8 cellular contexts compared by ENCODE assay signal in genomic region chr1:37553927-37554808, GRCh38. TPM values are rescaled to one million over a fixed set of nuclear protein-coding genes. Genes with fewer than 3 reads are reported as not detected.
A peak's percentile ranks its signal among the peaks of the same experiment; 100 is the strongest.
DNase-seq lines count a peak whose midpoint lies in the region; ATAC-seq, FAIRE-seq and TF ChIP-seq lines count a peak whose summit lies in the region.

SNIP1 (minus strand) TSS chr1:37554293; CDS start chr1:37554229, 64 bp downstream.

- DNase-seq in A549 (ENCODE audit: low read depth in 1 of 2, low spot score in 1 of 2) (peak; percentile 89 to 92), NCI-H446 treated with DMSO at 0.1 percent for 48 hours (lab: John Stamatoyannopoulos, UW) (peak; percentile 78)
- DNase-seq in activated CD4-positive, CD25-positive, alpha-beta regulatory T cell treated with anti-CD3 and anti-CD28 coated beads, Interleukin-2, amount 50 U/mL, for 16 hours (ENCODE audit: low read depth, low spot score) = peak; percentile 92
- peak; percentile 91 for DNase-seq in central memory CD4-positive, alpha-beta T cell
- DNase-seq in stimulated activated CD4-positive, alpha-beta T cell treated with anti-CD3 and anti-CD28 coated beads, Interleukin-12 subunit alpha, Interleukin-12 subunit beta, amount 100 ng/mL, for 24 hours (ENCODE audit: low read depth in 2 of 2) = peak; percentile 84 to 87

- H3K4me2 ChIP-seq in A549 = peak within 1 kb of the TSS; percentile 94

- ATAC-seq in A549 = peak; percentile 84 to 94
- peak; percentile 70 for ATAC-seq in GM18873 (IDR thresholded peaks at IDR 0.05; ENCODE audit: low FRiP score, unreplicated experiment)
- ATAC-seq in HG03342 (IDR thresholded peaks at IDR 0.05; ENCODE audit: unreplicated experiment) = peak; percentile 91

- H3K9me3 ChIP-seq in A549 = 0 out of 3 replicates have a peak, but pooled peaks cover 7% of the 10 kb centered on the region

- TF ChIP-seq RAD21 in A549 (conservative IDR thresholded peaks at IDR 0.05 in 1 of 2, IDR thresholded peaks at IDR 0.05 in 1 of 2) = no peak

- CTCF ChIA-PET in A549 (lab: Yijun Ruan, JAX) = interaction anchor here (1.1 to 2.6 kb wide), 4 partner anchors 8 to 128 kb away, joined by 3 to 11 read pairs (median 4); partner anchors contain the start of gene MEAF6

- H3K4me3 ChIP-seq in A549 = peak within 1 kb of the TSS; percentile 100

- no peak for TF ChIP-seq CTCF in A549 (IDR thresholded peaks at IDR 0.05)

- no peak for FAIRE-seq in A549 (lab: Jason Lieb, UNC)
- peak; percentile 93 for FAIRE-seq in islet of Langerhans (lab: Jason Lieb, UNC)

- TF ChIP-seq POLR2A in A549 (IDR thresholded peaks at IDR 0.05; ENCODE audit: low read length) = peak; percentile 12; the same call in 1 of the 2 replicates

- TF ChIP-seq EP300 in A549 (IDR thresholded peaks at IDR 0.05) = no peak

- H3K4me1 ChIP-seq in A549 = peaks cover 16% of the 10 kb centered on the region; the same call in 2 of the 3 replicates

- WGBS in A549 (ENCODE audit: missing lambda C conversion rate) = 18% methylated on average over 36 of the region's 54 CpGs

- H3K27ac ChIP-seq in A549 = peak within 1 kb of the TSS; percentile 87 to 91

- POLR2A ChIA-PET in A549 (lab: Yijun Ruan, JAX) = interaction anchor here (0.5 to 1.0 kb wide), 3 partner anchors 39 to 302 kb away, joined by 3 to 4 read pairs (median 4); partner anchors contain the start of gene MEAF6

TF ChIP-seq in A549, 52 proteins besides CTCF, POLR2A, EP300 and RAD21:
- no peak for TF ChIP-seq MAFK (IDR thresholded peaks at IDR 0.05; ENCODE audit: partially characterized antibody)
- peak; percentile 63; the same call in 1 of the 2 replicates for TF ChIP-seq PHF8 (IDR thresholded peaks at IDR 0.05; ENCODE audit: borderline replicate concordance, low read depth)
- TF ChIP-seq E2F6 (IDR thresholded peaks at IDR 0.05; ENCODE audit: borderline replicate concordance, low read depth) = peak; percentile 61; the same call in 1 of the 2 replicates
- TF ChIP-seq BHLHE40 (IDR thresholded peaks at IDR 0.05; ENCODE audit: low read depth, low read length) = peak; percentile 56; the same call in 1 of the 2 replicates
- TF ChIP-seq, protein P1, sequence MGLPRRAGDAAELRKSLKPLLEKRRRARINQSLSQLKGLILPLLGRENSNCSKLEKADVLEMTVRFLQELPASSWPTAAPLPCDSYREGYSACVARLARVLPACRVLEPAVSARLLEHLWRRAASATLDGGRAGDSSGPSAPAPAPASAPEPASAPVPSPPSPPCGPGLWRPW (IDR thresholded peaks at IDR 0.05) = no peak
- TF ChIP-seq, protein P2, sequence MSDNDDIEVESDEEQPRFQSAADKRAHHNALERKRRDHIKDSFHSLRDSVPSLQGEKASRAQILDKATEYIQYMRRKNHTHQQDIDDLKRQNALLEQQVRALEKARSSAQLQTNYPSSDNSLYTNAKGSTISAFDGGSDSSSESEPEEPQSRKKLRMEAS (IDR thresholded peaks at IDR 0.05) = peak; percentile 73
- peak in 1 of 2 experiments; percentile 77; a peak in 3 of 5 replicates for TF ChIP-seq JUN (IDR thresholded peaks at IDR 0.05)
- TF ChIP-seq RCOR1 (IDR thresholded peaks at IDR 0.05; ENCODE audit: low read depth, low read length) = no peak
- TF ChIP-seq, protein P3, sequence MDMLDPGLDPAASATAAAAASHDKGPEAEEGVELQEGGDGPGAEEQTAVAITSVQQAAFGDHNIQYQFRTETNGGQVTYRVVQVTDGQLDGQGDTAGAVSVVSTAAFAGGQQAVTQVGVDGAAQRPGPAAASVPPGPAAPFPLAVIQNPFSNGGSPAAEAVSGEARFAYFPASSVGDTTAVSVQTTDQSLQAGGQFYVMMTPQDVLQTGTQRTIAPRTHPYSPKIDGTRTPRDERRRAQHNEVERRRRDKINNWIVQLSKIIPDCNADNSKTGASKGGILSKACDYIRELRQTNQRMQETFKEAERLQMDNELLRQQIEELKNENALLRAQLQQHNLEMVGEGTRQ (IDR thresholded peaks at IDR 0.05) = peak; percentile 85
- 0 out of 2 replicates have a peak, but pooled peaks have one; percentile 63 for TF ChIP-seq KDM5A (IDR thresholded peaks at IDR 0.05)
- no peak for TF ChIP-seq JUNB (IDR thresholded peaks at IDR 0.05)

RNA-seq across cellular contexts. Expression of gene SNIP1, which starts in this region (rescaled TPM):
- polyA plus RNA-seq in A549 (2011; rRNA removed) (7.8 and 9.0 TPM in 2 replicates), A549 (2017; fragmentation: RNase III; extraction: RNeasy Plus Mini Kit Qiagen cat#74134 plus additional on column Dnase treatment) (5.3 to 6.6 TPM (median 6.5 TPM) in 3 replicates)
- 6.2 and 7.9 TPM in 2 replicates for polyA plus RNA-seq in A549 (2012; cell fraction: cytosol; rRNA removed)
- polyA plus RNA-seq in A549 (2012; cell fraction: nucleus; rRNA removed) = 10.0 and 10.1 TPM in 2 replicates
- polyA minus RNA-seq in A549 (2011; rRNA and poly(A)+ RNA removed) = 9.9 and 10.2 TPM in 2 replicates

Comparison
In these comparisons a context has a peak if more than half of its experiments do, and no peak if none do; other contexts are left out.
1. Peak in every context shown above with its lines: DNase-seq, ATAC-seq, H3K4me3 ChIP-seq and H3K27ac ChIP-seq.